ENCODE assay signal across 21 cellular contexts in the genomic region with DNA sequence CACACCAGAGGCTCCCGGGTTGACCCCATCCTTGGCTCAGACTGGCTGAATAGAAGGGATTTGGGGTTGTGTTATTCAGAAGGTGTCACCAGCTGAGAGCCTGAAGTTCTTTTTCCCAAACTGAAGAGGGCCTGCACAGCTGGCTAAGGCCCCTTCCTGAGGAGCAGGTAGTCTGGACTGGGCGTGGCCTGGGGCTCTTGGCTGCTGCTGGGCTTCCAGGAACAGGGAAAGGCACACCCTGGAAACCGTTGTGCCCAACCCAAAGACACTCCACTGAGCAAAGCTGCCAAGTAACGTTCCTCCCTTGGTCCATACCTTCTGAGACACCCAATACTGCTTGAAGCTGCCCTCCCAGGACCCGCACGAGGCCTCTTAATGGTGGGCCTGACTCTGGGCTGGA. TPM values are rescaled to one million over a fixed set of nuclear protein-coding genes. Genes with fewer than 3 reads are reported as not detected.
"Had no signal": no experiment of that assay in that cellular context is flagged by ENCODE, and none has a peak within 500 bp of the region (broad histone marks: within the 10 kb centered on the region; RNA-seq: fewer than 3 reads in every experiment).

No MANE protein-coding gene starts in this region.

- ATAC-seq: activated CD4-positive, alpha-beta T cell treated with anti-CD3 and anti-CD28 coated beads for 36 hours; activated naive CD8-positive, alpha-beta T cell treated with anti-CD3 and anti-CD28 coated beads, Interleukin-2, amount 50 U/mL, for 24 hours; gastrocnemius medialis; left lobe of liver; natural killer cell; sciatic nerve; T-cell; WTC11 had no signal

- H3K36me3 ChIP-seq: gastrocnemius medialis, tibial artery, uterus had no signal

- DNase-seq: activated CD4-positive, alpha-beta T cell treated with anti-CD3 and anti-CD28 coated beads for 36 hours; activated CD4-positive, alpha-beta T cell treated with anti-CD3 and anti-CD28 coated beads, Interleukin-2, amount 50 U/mL, for 48 hours; activated naive CD4-positive, alpha-beta T cell treated with anti-CD3 and anti-CD28 coated beads, Interleukin-2, amount 10 ng/mL, durations not matched to agents 7 days and 5 days; activated naive CD8-positive, alpha-beta T cell treated with anti-CD3 and anti-CD28 coated beads, Interleukin-2, amount 50 U/mL, for 24 hours; anterior cingulate cortex; central memory CD4-positive, alpha-beta T cell; cortex of kidney; effector CD4-positive, alpha-beta T cell; gastrocnemius medialis; head of caudate nucleus; natural killer cell; stimulated activated CD4-positive, alpha-beta T cell treated with anti-CD3 and anti-CD28 coated beads, Interleukin-4, amount 100 ng/mL, for 4 hours; stimulated activated naive CD4-positive, alpha-beta T cell; substantia nigra; T-cell; tibial artery; uterus had no signal

- H3K4me1 ChIP-seq: parathyroid adenoma, uterus had no signal

- H3K27me3 ChIP-seq: tibial artery, uterus had no signal

- H3K27ac ChIP-seq: gastrocnemius medialis, parathyroid adenoma, tibial artery, uterus had no signal

- H3K9ac ChIP-seq: parathyroid adenoma had no signal

- H3K9me3 ChIP-seq: gastrocnemius medialis, tibial artery, uterus had no signal

- H3K4me3 ChIP-seq: gastrocnemius medialis, tibial artery, uterus had no signal

RNA-seq across cellular contexts. Expression of a gene that starts 8.3 kb away (rescaled TPM):
- total RNA-seq: gastrocnemius medialis had no signal
